In the genomic region with DNA sequence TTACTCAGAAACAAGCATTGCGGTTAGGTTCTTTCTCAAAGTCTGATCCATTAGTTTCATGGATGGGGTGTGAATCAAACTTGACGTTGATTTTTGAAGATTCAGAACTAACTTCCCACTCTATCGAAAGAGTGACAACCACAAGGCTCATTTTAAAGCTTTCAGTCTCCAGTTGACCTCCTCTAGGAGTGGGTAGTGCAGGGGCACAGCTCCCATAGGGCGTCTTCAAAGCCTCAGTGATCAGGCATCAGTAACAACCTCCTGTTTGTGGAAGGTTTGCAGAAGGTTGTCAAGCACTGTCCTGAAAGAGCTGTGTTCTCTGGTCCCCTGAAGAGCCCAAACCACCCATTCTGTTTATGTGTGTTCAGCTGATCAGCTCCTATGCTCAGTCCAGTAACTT, we compare ENCODE assay signal across 1 cellular context.
TF ChIP-seq lines count a peak whose summit lies in the region.

No MANE protein-coding gene starts in this region.

TF ChIP-seq in K562, 482 proteins besides CTCF, POLR2A, EP300 and RAD21:
- TF ChIP-seq, protein P1, sequence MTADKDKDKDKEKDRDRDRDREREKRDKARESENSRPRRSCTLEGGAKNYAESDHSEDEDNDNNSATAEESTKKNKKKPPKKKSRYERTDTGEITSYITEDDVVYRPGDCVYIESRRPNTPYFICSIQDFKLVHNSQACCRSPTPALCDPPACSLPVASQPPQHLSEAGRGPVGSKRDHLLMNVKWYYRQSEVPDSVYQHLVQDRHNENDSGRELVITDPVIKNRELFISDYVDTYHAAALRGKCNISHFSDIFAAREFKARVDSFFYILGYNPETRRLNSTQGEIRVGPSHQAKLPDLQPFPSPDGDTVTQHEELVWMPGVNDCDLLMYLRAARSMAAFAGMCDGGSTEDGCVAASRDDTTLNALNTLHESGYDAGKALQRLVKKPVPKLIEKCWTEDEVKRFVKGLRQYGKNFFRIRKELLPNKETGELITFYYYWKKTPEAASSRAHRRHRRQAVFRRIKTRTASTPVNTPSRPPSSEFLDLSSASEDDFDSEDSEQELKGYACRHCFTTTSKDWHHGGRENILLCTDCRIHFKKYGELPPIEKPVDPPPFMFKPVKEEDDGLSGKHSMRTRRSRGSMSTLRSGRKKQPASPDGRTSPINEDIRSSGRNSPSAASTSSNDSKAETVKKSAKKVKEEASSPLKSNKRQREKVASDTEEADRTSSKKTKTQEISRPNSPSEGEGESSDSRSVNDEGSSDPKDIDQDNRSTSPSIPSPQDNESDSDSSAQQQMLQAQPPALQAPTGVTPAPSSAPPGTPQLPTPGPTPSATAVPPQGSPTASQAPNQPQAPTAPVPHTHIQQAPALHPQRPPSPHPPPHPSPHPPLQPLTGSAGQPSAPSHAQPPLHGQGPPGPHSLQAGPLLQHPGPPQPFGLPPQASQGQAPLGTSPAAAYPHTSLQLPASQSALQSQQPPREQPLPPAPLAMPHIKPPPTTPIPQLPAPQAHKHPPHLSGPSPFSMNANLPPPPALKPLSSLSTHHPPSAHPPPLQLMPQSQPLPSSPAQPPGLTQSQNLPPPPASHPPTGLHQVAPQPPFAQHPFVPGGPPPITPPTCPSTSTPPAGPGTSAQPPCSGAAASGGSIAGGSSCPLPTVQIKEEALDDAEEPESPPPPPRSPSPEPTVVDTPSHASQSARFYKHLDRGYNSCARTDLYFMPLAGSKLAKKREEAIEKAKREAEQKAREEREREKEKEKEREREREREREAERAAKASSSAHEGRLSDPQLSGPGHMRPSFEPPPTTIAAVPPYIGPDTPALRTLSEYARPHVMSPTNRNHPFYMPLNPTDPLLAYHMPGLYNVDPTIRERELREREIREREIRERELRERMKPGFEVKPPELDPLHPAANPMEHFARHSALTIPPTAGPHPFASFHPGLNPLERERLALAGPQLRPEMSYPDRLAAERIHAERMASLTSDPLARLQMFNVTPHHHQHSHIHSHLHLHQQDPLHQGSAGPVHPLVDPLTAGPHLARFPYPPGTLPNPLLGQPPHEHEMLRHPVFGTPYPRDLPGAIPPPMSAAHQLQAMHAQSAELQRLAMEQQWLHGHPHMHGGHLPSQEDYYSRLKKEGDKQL (CRISPR knock-in tag; IDR thresholded peaks at IDR 0.05; ENCODE audit: borderline replicate concordance): no peak
- TF ChIP-seq TBP (optimal IDR thresholded peaks at IDR 0.05; ENCODE audit: low read depth, low read length) (no peak), CBX3 (IDR thresholded peaks at IDR 0.05; ENCODE audit: borderline replicate concordance in 1 of 2, low read length in 2 of 2) (no peak), SMAD2 (IDR thresholded peaks at IDR 0.05; ENCODE audit: low read depth, low read length) (no peak), NFE2 (IDR thresholded peaks at IDR 0.05; ENCODE audit: low read depth) (no peak), RNF219 (CRISPR knock-in tag; IDR thresholded peaks at IDR 0.05) (no peak), POLR2G (IDR thresholded peaks at IDR 0.05; ENCODE audit: low read depth, low read length) (no peak), U2AF2 (optimal IDR thresholded peaks at IDR 0.05; ENCODE audit: low read depth, low read length) (no peak), ELF4 (CRISPR knock-in tag; IDR thresholded peaks at IDR 0.05) (no peak), EHMT2 (IDR thresholded peaks at IDR 0.05) (no peak), FOXJ2 (tag; IDR thresholded peaks at IDR 0.05) (no peak), ZNF184 (CRISPR knock-in tag; IDR thresholded peaks at IDR 0.05) (no peak)
- TF ChIP-seq, protein P2, sequence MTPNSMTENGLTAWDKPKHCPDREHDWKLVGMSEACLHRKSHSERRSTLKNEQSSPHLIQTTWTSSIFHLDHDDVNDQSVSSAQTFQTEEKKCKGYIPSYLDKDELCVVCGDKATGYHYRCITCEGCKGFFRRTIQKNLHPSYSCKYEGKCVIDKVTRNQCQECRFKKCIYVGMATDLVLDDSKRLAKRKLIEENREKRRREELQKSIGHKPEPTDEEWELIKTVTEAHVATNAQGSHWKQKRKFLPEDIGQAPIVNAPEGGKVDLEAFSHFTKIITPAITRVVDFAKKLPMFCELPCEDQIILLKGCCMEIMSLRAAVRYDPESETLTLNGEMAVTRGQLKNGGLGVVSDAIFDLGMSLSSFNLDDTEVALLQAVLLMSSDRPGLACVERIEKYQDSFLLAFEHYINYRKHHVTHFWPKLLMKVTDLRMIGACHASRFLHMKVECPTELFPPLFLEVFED (CRISPR knock-in tag; conservative IDR thresholded peaks at IDR 0.05): no peak
- TF ChIP-seq, protein P3, sequence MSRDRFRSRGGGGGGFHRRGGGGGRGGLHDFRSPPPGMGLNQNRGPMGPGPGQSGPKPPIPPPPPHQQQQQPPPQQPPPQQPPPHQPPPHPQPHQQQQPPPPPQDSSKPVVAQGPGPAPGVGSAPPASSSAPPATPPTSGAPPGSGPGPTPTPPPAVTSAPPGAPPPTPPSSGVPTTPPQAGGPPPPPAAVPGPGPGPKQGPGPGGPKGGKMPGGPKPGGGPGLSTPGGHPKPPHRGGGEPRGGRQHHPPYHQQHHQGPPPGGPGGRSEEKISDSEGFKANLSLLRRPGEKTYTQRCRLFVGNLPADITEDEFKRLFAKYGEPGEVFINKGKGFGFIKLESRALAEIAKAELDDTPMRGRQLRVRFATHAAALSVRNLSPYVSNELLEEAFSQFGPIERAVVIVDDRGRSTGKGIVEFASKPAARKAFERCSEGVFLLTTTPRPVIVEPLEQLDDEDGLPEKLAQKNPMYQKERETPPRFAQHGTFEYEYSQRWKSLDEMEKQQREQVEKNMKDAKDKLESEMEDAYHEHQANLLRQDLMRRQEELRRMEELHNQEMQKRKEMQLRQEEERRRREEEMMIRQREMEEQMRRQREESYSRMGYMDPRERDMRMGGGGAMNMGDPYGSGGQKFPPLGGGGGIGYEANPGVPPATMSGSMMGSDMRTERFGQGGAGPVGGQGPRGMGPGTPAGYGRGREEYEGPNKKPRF (IDR thresholded peaks at IDR 0.05; ENCODE audit: low read depth, low read length): no peak
